Comparison of ENCODE assay signal across 1 cellular context in the genomic region with DNA sequence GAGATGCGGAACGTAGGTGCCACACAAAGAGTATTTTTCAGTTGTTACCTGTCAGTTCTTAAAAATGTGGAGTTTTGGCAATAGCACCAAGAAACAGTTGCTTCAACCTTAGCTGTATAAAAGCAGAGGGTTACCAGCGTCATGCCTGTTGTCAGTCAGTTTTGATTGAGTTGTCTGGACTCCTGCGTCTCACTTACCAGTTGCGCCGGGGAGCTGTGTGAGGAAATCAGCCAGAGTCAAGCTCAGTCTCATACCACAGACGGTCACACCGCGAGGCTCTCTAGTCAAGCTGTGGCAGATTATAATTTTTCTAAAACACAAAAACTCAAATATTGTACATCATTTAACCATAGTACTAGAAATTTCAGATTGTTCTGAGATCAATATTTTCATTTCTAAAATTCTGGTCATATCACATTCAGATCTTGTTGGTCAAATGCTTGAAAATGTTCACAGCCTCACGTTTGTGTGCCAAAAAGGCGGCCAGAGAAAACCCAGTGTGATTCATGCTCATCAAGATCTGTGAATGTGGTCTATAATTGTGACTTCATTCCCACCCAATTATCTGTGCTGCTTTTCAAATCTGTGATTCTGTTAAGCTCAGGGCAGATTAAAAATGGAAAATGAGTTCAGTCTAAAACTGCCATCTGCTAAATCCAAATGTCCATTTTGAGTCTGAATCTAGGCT.
TF ChIP-seq lines count a peak whose summit lies in the region.

No MANE protein-coding gene starts in this region.

TF ChIP-seq in GM23338, 12 proteins besides CTCF, POLR2A, EP300 and RAD21 (continued from another document):
- TF ChIP-seq, protein P1, sequence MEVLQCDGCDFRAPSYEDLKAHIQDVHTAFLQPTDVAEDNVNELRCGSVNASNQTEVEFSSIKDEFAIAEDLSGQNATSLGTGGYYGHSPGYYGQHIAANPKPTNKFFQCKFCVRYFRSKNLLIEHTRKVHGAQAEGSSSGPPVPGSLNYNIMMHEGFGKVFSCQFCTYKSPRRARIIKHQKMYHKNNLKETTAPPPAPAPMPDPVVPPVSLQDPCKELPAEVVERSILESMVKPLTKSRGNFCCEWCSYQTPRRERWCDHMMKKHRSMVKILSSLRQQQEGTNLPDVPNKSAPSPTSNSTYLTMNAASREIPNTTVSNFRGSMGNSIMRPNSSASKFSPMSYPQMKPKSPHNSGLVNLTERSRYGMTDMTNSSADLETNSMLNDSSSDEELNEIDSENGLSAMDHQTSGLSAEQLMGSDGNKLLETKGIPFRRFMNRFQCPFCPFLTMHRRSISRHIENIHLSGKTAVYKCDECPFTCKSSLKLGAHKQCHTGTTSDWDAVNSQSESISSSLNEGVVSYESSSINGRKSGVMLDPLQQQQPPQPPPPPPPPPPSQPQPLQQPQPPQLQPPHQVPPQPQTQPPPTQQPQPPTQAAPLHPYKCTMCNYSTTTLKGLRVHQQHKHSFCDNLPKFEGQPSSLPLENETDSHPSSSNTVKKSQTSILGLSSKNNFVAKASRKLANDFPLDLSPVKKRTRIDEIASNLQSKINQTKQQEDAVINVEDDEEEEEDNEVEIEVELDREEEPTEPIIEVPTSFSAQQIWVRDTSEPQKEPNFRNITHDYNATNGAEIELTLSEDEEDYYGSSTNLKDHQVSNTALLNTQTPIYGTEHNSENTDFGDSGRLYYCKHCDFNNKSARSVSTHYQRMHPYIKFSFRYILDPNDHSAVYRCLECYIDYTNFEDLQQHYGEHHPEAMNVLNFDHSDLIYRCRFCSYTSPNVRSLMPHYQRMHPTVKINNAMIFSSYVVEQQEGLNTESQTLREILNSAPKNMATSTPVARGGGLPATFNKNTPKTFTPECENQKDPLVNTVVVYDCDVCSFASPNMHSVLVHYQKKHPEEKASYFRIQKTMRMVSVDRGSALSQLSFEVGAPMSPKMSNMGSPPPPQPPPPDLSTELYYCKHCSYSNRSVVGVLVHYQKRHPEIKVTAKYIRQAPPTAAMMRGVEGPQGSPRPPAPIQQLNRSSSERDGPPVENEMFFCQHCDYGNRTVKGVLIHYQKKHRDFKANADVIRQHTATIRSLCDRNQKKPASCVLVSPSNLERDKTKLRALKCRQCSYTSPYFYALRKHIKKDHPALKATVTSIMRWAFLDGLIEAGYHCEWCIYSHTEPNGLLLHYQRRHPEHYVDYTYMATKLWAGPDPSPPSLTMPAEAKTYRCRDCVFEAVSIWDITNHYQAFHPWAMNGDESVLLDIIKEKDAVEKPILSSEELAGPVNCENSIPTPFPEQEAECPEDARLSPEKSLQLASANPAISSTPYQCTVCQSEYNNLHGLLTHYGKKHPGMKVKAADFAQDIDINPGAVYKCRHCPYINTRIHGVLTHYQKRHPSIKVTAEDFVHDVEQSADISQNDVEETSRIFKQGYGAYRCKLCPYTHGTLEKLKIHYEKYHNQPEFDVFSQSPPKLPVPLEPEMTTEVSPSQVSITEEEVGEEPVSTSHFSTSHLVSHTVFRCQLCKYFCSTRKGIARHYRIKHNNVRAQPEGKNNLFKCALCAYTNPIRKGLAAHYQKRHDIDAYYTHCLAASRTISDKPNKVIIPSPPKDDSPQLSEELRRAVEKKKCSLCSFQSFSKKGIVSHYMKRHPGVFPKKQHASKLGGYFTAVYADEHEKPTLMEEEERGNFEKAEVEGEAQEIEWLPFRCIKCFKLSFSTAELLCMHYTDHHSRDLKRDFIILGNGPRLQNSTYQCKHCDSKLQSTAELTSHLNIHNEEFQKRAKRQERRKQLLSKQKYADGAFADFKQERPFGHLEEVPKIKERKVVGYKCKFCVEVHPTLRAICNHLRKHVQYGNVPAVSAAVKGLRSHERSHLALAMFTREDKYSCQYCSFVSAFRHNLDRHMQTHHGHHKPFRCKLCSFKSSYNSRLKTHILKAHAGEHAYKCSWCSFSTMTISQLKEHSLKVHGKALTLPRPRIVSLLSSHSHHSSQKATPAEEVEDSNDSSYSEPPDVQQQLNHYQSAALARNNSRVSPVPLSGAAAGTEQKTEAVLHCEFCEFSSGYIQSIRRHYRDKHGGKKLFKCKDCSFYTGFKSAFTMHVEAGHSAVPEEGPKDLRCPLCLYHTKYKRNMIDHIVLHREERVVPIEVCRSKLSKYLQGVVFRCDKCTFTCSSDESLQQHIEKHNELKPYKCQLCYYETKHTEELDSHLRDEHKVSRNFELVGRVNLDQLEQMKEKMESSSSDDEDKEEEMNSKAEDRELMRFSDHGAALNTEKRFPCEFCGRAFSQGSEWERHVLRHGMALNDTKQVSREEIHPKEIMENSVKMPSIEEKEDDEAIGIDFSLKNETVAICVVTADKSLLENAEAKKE (CRISPR knock-in tag; IDR thresholded peaks at IDR 0.05): no peak
- TF ChIP-seq, protein P2, sequence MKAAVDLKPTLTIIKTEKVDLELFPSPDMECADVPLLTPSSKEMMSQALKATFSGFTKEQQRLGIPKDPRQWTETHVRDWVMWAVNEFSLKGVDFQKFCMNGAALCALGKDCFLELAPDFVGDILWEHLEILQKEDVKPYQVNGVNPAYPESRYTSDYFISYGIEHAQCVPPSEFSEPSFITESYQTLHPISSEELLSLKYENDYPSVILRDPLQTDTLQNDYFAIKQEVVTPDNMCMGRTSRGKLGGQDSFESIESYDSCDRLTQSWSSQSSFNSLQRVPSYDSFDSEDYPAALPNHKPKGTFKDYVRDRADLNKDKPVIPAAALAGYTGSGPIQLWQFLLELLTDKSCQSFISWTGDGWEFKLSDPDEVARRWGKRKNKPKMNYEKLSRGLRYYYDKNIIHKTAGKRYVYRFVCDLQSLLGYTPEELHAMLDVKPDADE (IDR thresholded peaks at IDR 0.05): no peak
